8 cellular contexts compared by ENCODE assay signal in the genomic region with DNA sequence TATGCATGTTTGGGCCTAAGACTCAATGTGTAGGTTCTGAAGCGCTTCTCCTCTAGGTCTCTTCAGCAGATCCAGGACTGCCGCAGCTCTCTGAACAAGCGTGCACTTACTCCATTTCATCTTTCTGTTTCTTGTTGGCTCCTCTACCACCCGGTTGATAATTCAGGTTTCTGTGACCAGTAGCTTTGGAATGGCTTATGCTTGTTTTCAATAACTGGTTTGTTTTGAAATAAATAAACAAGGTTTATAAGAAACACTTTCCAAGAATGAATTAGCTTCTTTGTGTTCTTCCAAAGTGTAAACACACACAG. TPM values are rescaled to one million over a fixed set of nuclear protein-coding genes. Genes with fewer than 3 reads are reported as not detected.
DNase-seq lines count a peak whose midpoint lies in the region; ATAC-seq and TF ChIP-seq lines count a peak whose summit lies in the region.

No MANE protein-coding gene starts in this region.

- ATAC-seq in naive B cell (ENCODE audit: low read depth in 2 of 2): peak; percentile 38 to 43
- ATAC-seq in HG02571 (IDR thresholded peaks at IDR 0.05; ENCODE audit: unreplicated experiment): no peak

- H3K4me1 Mint-ChIP-seq in naive B cell: peaks cover 14 to 51% (median 17%) of the 10 kb centered on the region in 3 donors

- no peaks in the 10 kb centered on the region for H3K9me3 ChIP-seq in HUES6 (ENCODE audit: control insufficient read depth, insufficient read depth, low read depth, low read length)

- peaks cover 4% of the 10 kb centered on the region; the same call in 1 of the 2 replicates for H3K27me3 ChIP-seq in HUES6 (ENCODE audit: control insufficient read depth, insufficient read depth, low read length)

- H3K27ac ChIP-seq in HUES6 (ENCODE audit: low read depth, low read length) (no peak overlapping the region), coronary artery (peak overlapping the region; percentile 15 to 94)

- peaks cover 0 to 1% (median 0%) of the 10 kb centered on the region in 7 donors for H3K9me3 Mint-ChIP-seq in naive B cell

- TF ChIP-seq CTCF in AG10803 (conservative IDR thresholded peaks at IDR 0.05; ENCODE audit: low read length): no peak
- no peak for TF ChIP-seq CTCF in coronary artery (IDR thresholded peaks at IDR 0.05)

- H3K36me3 ChIP-seq in HUES6 (ENCODE audit: control insufficient read depth, insufficient read depth, low read length): no peaks in the 10 kb centered on the region

- no peaks in the 10 kb centered on the region for H3K27me3 Mint-ChIP-seq in naive B cell

- peaks cover 0 to 7% of the 10 kb centered on the region in 2 donors for H3K36me3 Mint-ChIP-seq in naive B cell

- H3K4me1 ChIP-seq in HUES6 (ENCODE audit: control insufficient read depth, insufficient read depth, low read length): peaks cover 14% of the 10 kb centered on the region

- H3K4me3 ChIP-seq in AG10803 (ENCODE audit: low read length) (peak overlapping the region; percentile 71), HUES6 (ENCODE audit: low read depth, low read length) (peak overlapping the region; percentile 68), coronary artery (peak overlapping the region; percentile 83)

- H3K4me3 Mint-ChIP-seq in naive B cell: peak overlapping the region; percentile 89 to 98 (median 94)

- DNase-seq in AG10803 (ENCODE audit: low read depth): no peak
- DNase-seq in coronary artery (ENCODE audit: low spot score): no peak
- no peak for DNase-seq in naive B cell
- no peak for DNase-seq in NCI-H510A treated with DMSO at 0.1 percent for 48 hours (lab: John Stamatoyannopoulos, UW)
- DNase-seq in middle frontal gyrus (ENCODE audit: extremely low spot score, low spot score): no peak
- DNase-seq in COR-L47 (lab: John Stamatoyannopoulos, UW): no peak

- H3K27ac Mint-ChIP-seq in naive B cell: peak overlapping the region; percentile 69 to 95 (median 88)

- H3K9ac ChIP-seq in HUES6 (ENCODE audit: low read length): peak overlapping the region; percentile 80

RNA-seq across cellular contexts. Expression of a gene that starts 1.5 kb away (rescaled TPM):
- 10 to 100 TPM; 29.0 to 68.6 (median 40.0) TPM for polyA plus RNA-seq in naive B cell (ENCODE audit: low read depth in 6 of 6)
